ENCODE assay signal across 8 cellular contexts in the genomic region with DNA sequence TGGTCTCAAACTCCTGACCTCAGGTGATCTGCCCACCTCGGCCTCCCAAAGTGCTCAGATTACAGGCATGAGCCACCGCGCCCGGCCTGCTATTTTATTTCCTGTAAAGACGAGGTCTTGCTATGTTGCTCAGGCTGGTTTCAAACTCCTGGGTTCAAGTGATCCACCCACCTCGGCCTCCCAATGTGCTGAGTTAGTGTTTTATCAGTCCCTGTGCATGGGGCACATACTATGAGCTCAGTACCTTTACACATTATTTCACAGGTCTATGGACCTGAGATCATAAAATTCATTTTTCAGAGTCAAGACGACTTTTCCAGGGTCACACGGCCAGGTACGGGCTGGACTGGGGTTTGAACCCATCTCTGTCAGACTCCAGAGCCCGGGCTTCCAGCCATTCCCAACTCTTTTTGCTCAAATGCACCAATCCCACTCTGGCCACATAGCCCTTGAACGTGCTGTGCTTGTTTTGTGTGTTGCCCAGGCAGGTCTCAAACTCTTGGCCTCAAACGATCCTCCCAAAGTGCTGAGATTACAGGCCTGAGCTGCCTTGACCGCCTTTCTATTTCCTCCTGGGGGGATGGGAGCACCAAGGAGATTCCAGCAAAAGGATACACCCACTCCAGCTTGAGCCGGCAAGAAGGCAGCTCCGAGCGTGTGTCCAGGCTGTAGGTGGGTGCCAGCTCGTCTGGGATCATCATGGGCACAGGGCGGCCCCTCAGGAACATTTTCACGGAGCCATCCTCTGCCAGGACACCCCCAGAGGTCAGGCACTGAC. TPM values are rescaled to one million over a fixed set of nuclear protein-coding genes. Genes with fewer than 3 reads are reported as not detected.
DNase-seq lines count a peak whose midpoint lies in the region; ATAC-seq, FAIRE-seq and TF ChIP-seq lines count a peak whose summit lies in the region.

No MANE protein-coding gene starts in this region.

- H3K27ac ChIP-seq in transverse colon: peak overlapping the region; percentile 42 to 87 (median 82)

- peak; percentile 63 for TF ChIP-seq POLR2A in transverse colon (IDR thresholded peaks at IDR 0.05)

- in situ Hi-C loops in transverse colon (cut with MboI; ENCODE audit: low pct_ligation_motif_present in 1 of 4, low pct_unique_long_range_greater_than_20kb in 1 of 4, low sequenced_read_pairs in 3 of 4): no loop called here

- H3K4me3 Mint-ChIP-seq in activated T-cell treated with anti-CD3 and anti-CD28 coated beads, Interleukin-2, amount 50 U/mL, for 4 hours: peak overlapping the region; percentile 93
- H3K4me3 Mint-ChIP-seq in activated naive CD8-positive, alpha-beta T cell: peak overlapping the region; percentile 93

- H3K4me3 ChIP-seq in transverse colon: peak overlapping the region in 3 of 4 donors; percentile 62 to 75 (median 65)

- TF ChIP-seq CTCF in transverse colon (IDR thresholded peaks at IDR 0.05): no peak

- intact Hi-C loops in transverse colon (cut with DNase I; ENCODE audit: low total_unique reads): no loop called here

- H3K36me3 Mint-ChIP-seq in activated T-cell treated with anti-CD3 and anti-CD28 coated beads, Interleukin-2, amount 50 U/mL, for 4 hours (ENCODE audit: insufficient read depth): peaks cover 13% of the 10 kb centered on the region
- peaks cover 7% of the 10 kb centered on the region for H3K36me3 Mint-ChIP-seq in activated naive CD8-positive, alpha-beta T cell

- H3K27me3 Mint-ChIP-seq in activated T-cell treated with anti-CD3 and anti-CD28 coated beads, Interleukin-2, amount 50 U/mL, for 4 hours (ENCODE audit: low read depth): no peaks in the 10 kb centered on the region
- no peaks in the 10 kb centered on the region for H3K27me3 Mint-ChIP-seq in activated naive CD8-positive, alpha-beta T cell

- H3K9me3 ChIP-seq in transverse colon: no peaks in the 10 kb centered on the region

- no peaks in the 10 kb centered on the region for H3K27me3 ChIP-seq in transverse colon

- H3K27ac Mint-ChIP-seq in activated naive CD8-positive, alpha-beta T cell: no peak overlapping the region

- H3K4me1 Mint-ChIP-seq in activated T-cell treated with anti-CD3 and anti-CD28 coated beads, Interleukin-2, amount 50 U/mL, for 4 hours (ENCODE audit: low read depth): peaks cover 23% of the 10 kb centered on the region
- peaks cover 22% of the 10 kb centered on the region for H3K4me1 Mint-ChIP-seq in activated naive CD8-positive, alpha-beta T cell (ENCODE audit: low read depth)

- no peak for ATAC-seq in activated T-cell treated with anti-CD3 and anti-CD28 coated beads, Interleukin-2, amount 50 U/mL, for 4 hours
- no peak for ATAC-seq in HG02981 (IDR thresholded peaks at IDR 0.05; ENCODE audit: unreplicated experiment)

- TF ChIP-seq EP300 in transverse colon (IDR thresholded peaks at IDR 0.05; ENCODE audit: low read depth): no peak

- H3K36me3 ChIP-seq in transverse colon: no peaks in the 10 kb centered on the region

- H3K9me3 Mint-ChIP-seq in activated T-cell treated with anti-CD3 and anti-CD28 coated beads, Interleukin-2, amount 50 U/mL, for 4 hours: peaks cover 8% of the 10 kb centered on the region
- H3K9me3 Mint-ChIP-seq in activated naive CD8-positive, alpha-beta T cell (ENCODE audit: low read depth): no peaks in the 10 kb centered on the region

- 55% methylated on average over 19 of the region's 19 CpGs; no CpG with 5 or more reads in 1 of the 2 donors for WGBS in transverse colon (ENCODE audit: low coverage in 1 of 2), 2 donors

- no peak for FAIRE-seq in GM19239 (lab: Jason Lieb, UNC)

- DNase-seq in activated T-cell treated with anti-CD3 and anti-CD28 coated beads, Interleukin-2, amount 50 U/mL, for 4 hours: no peak
- no peak for DNase-seq in activated T-cell treated with anti-CD3 and anti-CD28 coated beads, Interleukin-2, amount 50 U/mL, for 48 hours
- DNase-seq in iris pigment epithelial cell (ENCODE audit: low read depth) (peak; percentile 60), transverse colon (peak; percentile 63), GM19239 (ENCODE audit: insufficient read length, low spot score) (no peak)
- no peak for DNase-seq in stimulated activated CD4-positive, alpha-beta T cell treated with anti-CD3 and anti-CD28 coated beads, Interleukin-2, amount 100 ng/mL, for 24 hours

- peaks cover 3 to 43% (median 36%) of the 10 kb centered on the region in 4 donors for H3K4me1 ChIP-seq in transverse colon

RNA-seq across cellular contexts. Expression of a gene that starts 1.1 kb away (rescaled TPM):
- 100 to 1,000 TPM; 136 to 178 (median 150) TPM for total RNA-seq in activated T-cell treated with anti-CD3 and anti-CD28 coated beads, Interleukin-2, amount 50 U/mL, for 4 hours
- 10 to 100 TPM; 40.8 to 64.3 (median 60.0) TPM for total RNA-seq in transverse colon

RNA-seq across cellular contexts. Expression of a gene that starts 29.9 kb away (rescaled TPM):
- 1 to 10 TPM in 2 of 3 donors, under 1 TPM in 1; 0.66 to 1.4 (median 1.0) TPM for total RNA-seq in activated T-cell treated with anti-CD3 and anti-CD28 coated beads, Interleukin-2, amount 50 U/mL, for 4 hours
- 10 to 100 TPM; 10.1 to 40.4 (median 14.1) TPM for total RNA-seq in transverse colon

RNA-seq across cellular contexts. Expression of a gene that starts 36.1 kb away (rescaled TPM):
- total RNA-seq in activated T-cell treated with anti-CD3 and anti-CD28 coated beads, Interleukin-2, amount 50 U/mL, for 4 hours: under 1 TPM in 1 of 3 donors, not detected in 2; 0.05 TPM
- total RNA-seq in transverse colon: 1 to 10 TPM in 1 of 4 donors, under 1 TPM in 3; 0.27 to 1.4 (median 0.43) TPM

RNA-seq across cellular contexts. Expression of a gene that starts 53.5 kb away (rescaled TPM):
- 10 to 100 TPM; 14.1 to 15.5 (median 15.1) TPM for total RNA-seq in activated T-cell treated with anti-CD3 and anti-CD28 coated beads, Interleukin-2, amount 50 U/mL, for 4 hours
- total RNA-seq in transverse colon: 10 to 100 TPM in 1 of 4 donors, 1 to 10 TPM in 3; 6.7 to 10.8 (median 8.6) TPM

RNA-seq across cellular contexts. Expression of a gene that starts 53.7 kb away (rescaled TPM):
- total RNA-seq in activated T-cell treated with anti-CD3 and anti-CD28 coated beads, Interleukin-2, amount 50 U/mL, for 4 hours: 100 to 1,000 TPM; 903 to 949 (median 911) TPM
- 100 to 1,000 TPM in 2 of 4 donors, 10 to 100 TPM in 2; 39.3 to 407 (median 93.4) TPM for total RNA-seq in transverse colon

Comparison
In these comparisons a context has a peak if more than half of its experiments do, and no peak if none do; other contexts are left out.
1. DNase-seq: peak in iris pigment epithelial cell (single experiment) and transverse colon (single experiment); none in activated T-cell treated with anti-CD3 and anti-CD28 coated beads, Interleukin-2, amount 50 U/mL, for 4 hours (single experiment), activated T-cell treated with anti-CD3 and anti-CD28 coated beads, Interleukin-2, amount 50 U/mL, for 48 hours (0 of 2), stimulated activated CD4-positive, alpha-beta T cell treated with anti-CD3 and anti-CD28 coated beads, Interleukin-2, amount 100 ng/mL, for 24 hours (0 of 2) and GM19239 (single experiment).
2. RNA of a gene that starts 29.9 kb away (total RNA-seq): 10.1 to 40.4 TPM in transverse colon; 0.66 to 1.4 TPM in activated T-cell treated with anti-CD3 and anti-CD28 coated beads, Interleukin-2, amount 50 U/mL, for 4 hours; every median in the first group is over 4 times any median in the second.